In the genomic region with DNA sequence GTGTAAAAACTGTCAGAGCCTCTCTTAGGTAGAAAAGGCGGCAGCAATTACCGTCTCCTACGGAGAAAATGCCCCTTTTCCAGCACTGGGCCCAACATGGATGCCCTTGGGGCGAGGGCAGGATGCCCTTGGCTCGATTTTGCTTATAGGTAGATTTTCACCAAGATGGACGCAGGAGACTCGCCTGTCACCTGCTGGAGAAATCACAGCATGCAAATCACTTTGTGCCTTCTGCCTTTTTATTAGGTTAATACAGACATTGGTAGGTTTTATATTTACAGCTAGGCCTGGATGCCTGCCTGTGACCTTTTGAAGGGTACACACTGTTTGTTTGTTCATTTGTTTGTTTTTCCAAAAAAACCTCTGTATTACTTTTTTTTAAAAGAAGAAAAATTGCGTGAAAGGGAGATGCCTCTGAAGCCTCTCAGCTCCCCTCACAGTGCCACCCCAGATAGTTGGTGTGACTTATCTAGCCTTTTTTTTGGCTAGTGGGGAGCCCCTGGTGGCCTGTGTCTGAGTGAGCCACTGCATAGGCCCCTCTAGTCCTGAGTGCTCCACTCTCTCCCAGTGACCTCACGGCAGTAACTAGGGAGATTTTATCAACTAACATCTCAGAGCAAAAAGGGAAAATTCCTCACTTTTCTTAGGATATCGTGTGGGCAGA, we compare ENCODE assay signal across 8 cellular contexts. TPM values are rescaled to one million over a fixed set of nuclear protein-coding genes. Genes with fewer than 3 reads are reported as not detected.
DNase-seq lines count a peak whose midpoint lies in the region; ATAC-seq and TF ChIP-seq lines count a peak whose summit lies in the region.

No MANE protein-coding gene starts in this region.

- peaks cover 69% of the 10 kb centered on the region for H3K79me2 ChIP-seq in SK-N-SH (ENCODE audit: insufficient read depth)

- POLR2A ChIA-PET in SK-N-SH (lab: Yijun Ruan, JAX): interaction anchor here (0.6 kb wide), 1 partner anchor 239 kb away, joined by 3 read pairs; no protein-coding TSS in a partner anchor

- TF ChIP-seq RAD21 in SK-N-SH (IDR thresholded peaks at IDR 0.05; ENCODE audit: low read length): peak; percentile 49; the same call in 1 of the 2 replicates

- H2AFZ ChIP-seq in SK-N-SH (ENCODE audit: low read depth): no peak overlapping the region

- peak overlapping the region; percentile 81 for H3K4me2 ChIP-seq in SK-N-SH

- intact Hi-C loops in Calu3 (cut with micrococcal nuclease; ENCODE audit: unreplicated experiment): loop anchor here (1.0 to 10.0 kb wide), 6 partner anchors 62 to 504 kb away; no protein-coding TSS in a partner anchor

- H3K27ac ChIP-seq in SK-N-SH (ENCODE audit: low read depth in 2 of 2, low read length in 1 of 2): peak overlapping the region; percentile 95 to 97
- H3K27ac ChIP-seq in rectal smooth muscle tissue (ENCODE audit: low read depth, low read length): peak overlapping the region; percentile 94

- ATAC-seq in GM21576 (IDR thresholded peaks at IDR 0.05; ENCODE audit: unreplicated experiment) (peak; percentile 25), HG02973 (IDR thresholded peaks at IDR 0.05; ENCODE audit: unreplicated experiment) (no peak)

- peaks cover 25% of the 10 kb centered on the region in 2 experiments for H3K36me3 ChIP-seq in SK-N-SH (replicated peaks in 1 of 2; ENCODE audit: control insufficient read depth in 1 of 2, insufficient read depth in 2 of 2, low read length in 1 of 2)
- H3K36me3 ChIP-seq in rectal smooth muscle tissue (ENCODE audit: control insufficient read depth, insufficient read depth, low read length): peaks cover 11% of the 10 kb centered on the region

- peak; percentile 11 for TF ChIP-seq CTCF in Calu3 (IDR thresholded peaks at IDR 0.05; ENCODE audit: unreplicated experiment)
- TF ChIP-seq CTCF in SK-N-SH (IDR thresholded peaks at IDR 0.05): peak; percentile 61
- TF ChIP-seq CTCF in fibroblast of villous mesenchyme (IDR thresholded peaks at IDR 0.05; ENCODE audit: insufficient read depth, low read depth, low read length): peak; percentile 33

- BruUV-seq in Calu3 (replicated peaks; lab: Mats Ljungman, UMichigan): TSS peak; percentile 45

- 36% methylated on average over 10 of the region's 10 CpGs for WGBS in SK-N-SH (ENCODE audit: low lambda C conversion rate)

- H3K9me3 Mint-ChIP-seq in Calu3 (ENCODE audit: low read depth, unreplicated experiment): no peaks in the 10 kb centered on the region

- H3K36me3 Mint-ChIP-seq in Calu3 (ENCODE audit: insufficient read depth, unreplicated experiment): peaks cover 98% of the 10 kb centered on the region

- peaks cover 33% of the 10 kb centered on the region for H3F3A ChIP-seq in SK-N-SH (replicated peaks; ENCODE audit: insufficient read depth)

- no peaks in the 10 kb centered on the region for H3K27me3 Mint-ChIP-seq in Calu3 (ENCODE audit: unreplicated experiment)

- no peak overlapping the region for H3K27ac Mint-ChIP-seq in Calu3 (ENCODE audit: unreplicated experiment)

- no peaks in the 10 kb centered on the region for H3K27me3 ChIP-seq in SK-N-SH (ENCODE audit: insufficient read depth)
- no peaks in the 10 kb centered on the region for H3K27me3 ChIP-seq in rectal smooth muscle tissue (ENCODE audit: control insufficient read depth, insufficient read depth, low read length)

- no peaks in the 10 kb centered on the region for H4K20me1 ChIP-seq in SK-N-SH (ENCODE audit: insufficient read depth)

- H3K4me1 Mint-ChIP-seq in Calu3 (ENCODE audit: low read depth, unreplicated experiment): peaks cover 53% of the 10 kb centered on the region

- peak overlapping the region; percentile 84 to 85 for H3K4me3 ChIP-seq in SK-N-SH (ENCODE audit: low read depth in 2 of 2, low read length in 1 of 2)
- peak overlapping the region; percentile 85 for H3K4me3 ChIP-seq in fibroblast of villous mesenchyme (ENCODE audit: low read depth, low read length)
- peak overlapping the region; percentile 96 for H3K4me3 ChIP-seq in rectal smooth muscle tissue (ENCODE audit: low read length)

- TF ChIP-seq EP300 in SK-N-SH (IDR thresholded peaks at IDR 0.05; ENCODE audit: borderline replicate concordance in 1 of 2, low read depth in 1 of 2, low read length in 1 of 2): peak in 1 of 2 experiments; percentile 13; a peak in 1 of 4 replicates

- CTCF ChIA-PET in Calu3 (lab: Charles Lee): interaction anchor here (1.0 to 5.0 kb wide), 8 partner anchors 10 to 508 kb away, joined by 3 to 34 read pairs (median 5); no protein-coding TSS in a partner anchor
- CTCF ChIA-PET in SK-N-SH (lab: Yijun Ruan, JAX): interaction anchor here (0.7 to 8.9 kb wide), 15 partner anchors 10 to 509 kb away, joined by 3 to 92 read pairs (median 3); no protein-coding TSS in a partner anchor

- H3K9me3 ChIP-seq in SK-N-SH: no peaks in the 10 kb centered on the region

- H3K9ac ChIP-seq in SK-N-SH: peak overlapping the region; percentile 85
- peak overlapping the region; percentile 96 for H3K9ac ChIP-seq in rectal smooth muscle tissue (ENCODE audit: low read length)

- H3K4me1 ChIP-seq in SK-N-SH (ENCODE audit: control insufficient read depth in 1 of 2, insufficient read depth in 2 of 2, low read depth in 1 of 2, low read length in 1 of 2) (peaks cover 23 to 60% of the 10 kb centered on the region in 2 experiments), rectal smooth muscle tissue (ENCODE audit: control insufficient read depth, insufficient read depth, low read length) (peaks cover 29% of the 10 kb centered on the region)

- peak overlapping the region; percentile 91 for H3K4me3 Mint-ChIP-seq in Calu3 (ENCODE audit: low read depth, unreplicated experiment)

- no peaks in the 10 kb centered on the region for H3K9me2 ChIP-seq in SK-N-SH

- peak; percentile 63 for DNase-seq in Calu3
- peak; percentile 60 for DNase-seq in SK-N-SH
- peak; percentile 33 for DNase-seq in fibroblast of villous mesenchyme (ENCODE audit: low read depth)
- DNase-seq in SKM-1 (lab: John Stamatoyannopoulos, UW; ENCODE audit: unreplicated experiment): no peak
- DNase-seq in activated effector memory CD4-positive, alpha-beta T cell treated with anti-CD3 and anti-CD28 coated beads, Interleukin-2, amount 50 U/mL, for 16 hours: no peak

TF ChIP-seq in SK-N-SH, 30 proteins besides CTCF, POLR2A, EP300 and RAD21:
- TF ChIP-seq SMC3 (IDR thresholded peaks at IDR 0.05; ENCODE audit: low read depth, low read length) (peak; percentile 16; the same call in 1 of the 2 replicates), FOXM1 (IDR thresholded peaks at IDR 0.05; ENCODE audit: low read depth) (no peak), RCOR1 (IDR thresholded peaks at IDR 0.05; ENCODE audit: low read length) (0 out of 2 replicates have a peak, but pooled peaks have one; percentile 26)

RNA-seq across cellular contexts. Expression of a gene that starts 2.5 kb away (rescaled TPM):
- total RNA-seq in Calu3 (2022): 621 and 626 TPM in 2 replicates
- polyA plus RNA-seq in SK-N-SH (2012; rRNA removed): 49.5 and 52.7 TPM in 2 replicates
- 64.4 and 75.2 TPM in 2 replicates for polyA plus RNA-seq in SK-N-SH (2012; cell fraction: cytosol; rRNA removed)
- polyA plus RNA-seq in SK-N-SH (2012; cell fraction: nucleus; rRNA removed): 18.5 and 36.8 TPM in 2 replicates
- total RNA-seq in fibroblast of villous mesenchyme: 20.6 and 37.1 TPM in 2 replicates

Comparison
In these comparisons a context has a peak if more than half of its experiments do, and no peak if none do; other contexts are left out.
1. DNase-seq: peak in Calu3 (single experiment), SK-N-SH (single experiment) and fibroblast of villous mesenchyme (single experiment); none in SKM-1 (single experiment) and activated effector memory CD4-positive, alpha-beta T cell treated with anti-CD3 and anti-CD28 coated beads, Interleukin-2, amount 50 U/mL, for 16 hours (single experiment).
2. CTCF ChIP-seq: peak in every context shown above with its lines; median percentile 61 in SK-N-SH; 33 in fibroblast of villous mesenchyme; 11 in Calu3.
3. RNA of a gene that starts 2.5 kb away (total RNA-seq): 621 to 626 TPM in Calu3; 20.6 to 37.1 TPM in fibroblast of villous mesenchyme; every median in the first group is over 10 times any median in the second.
4. Peak in every context shown above with its lines, with median percentiles within 50 percentile points of each other: H3K4me3 ChIP-seq.